8 cellular contexts compared by ENCODE assay signal in genomic region chr4:82898322-82899243, GRCh38. TPM values are rescaled to one million over a fixed set of nuclear protein-coding genes. Genes with fewer than 3 reads are reported as not detected.
A peak's percentile ranks its signal among the peaks of the same experiment; 100 is the strongest.
DNase-seq lines count a peak whose midpoint lies in the region; ATAC-seq and TF ChIP-seq lines count a peak whose summit lies in the region.

No MANE protein-coding gene starts in this region.

- H3K4me3 ChIP-seq in OCI-LY3 (ENCODE audit: low read length) (peak overlapping the region; percentile 85), epithelial cell of proximal tubule (ENCODE audit: low read depth, low read length) (peak overlapping the region; percentile 87), osteoblast (ENCODE audit: insufficient read depth, low read length) (peak overlapping the region; percentile 83)

- peak overlapping the region; percentile 76 for H3K9ac ChIP-seq in OCI-LY3 (ENCODE audit: low read length)

- H3K36me3 ChIP-seq in OCI-LY3 (replicated peaks; ENCODE audit: low read depth, low read length) (peaks cover 39% of the 10 kb centered on the region), osteoblast (ENCODE audit: insufficient read depth, low read length) (peaks cover 36% of the 10 kb centered on the region)

- H3K27ac ChIP-seq in OCI-LY3 (ENCODE audit: low read length) (peak overlapping the region; percentile 29), osteoblast (ENCODE audit: low read depth, low read length) (peak overlapping the region; percentile 100)

- H2AFZ ChIP-seq in OCI-LY3 (ENCODE audit: low read depth, low read length) (no peak overlapping the region), osteoblast (ENCODE audit: low read length) (no peak overlapping the region)

- TF ChIP-seq CTCF in OCI-LY3 (IDR thresholded peaks at IDR 0.05; ENCODE audit: low read depth, low read length) (peak; percentile 69), epithelial cell of proximal tubule (conservative IDR thresholded peaks at IDR 0.05; ENCODE audit: low read depth, low read length) (peak; percentile 53), osteoblast (IDR thresholded peaks at IDR 0.05; ENCODE audit: extremely low read depth, low read depth, low read length) (peak; percentile 41)

- H3K4me1 ChIP-seq in OCI-LY3 (ENCODE audit: low read length) (peaks cover 19% of the 10 kb centered on the region), osteoblast (ENCODE audit: insufficient read depth, low read length) (peaks cover 21% of the 10 kb centered on the region)

- DNase-seq in left cardiac atrium: peak; percentile 34
- DNase-seq in left ventricle myocardium superior: no peak
- DNase-seq in epithelial cell of proximal tubule (ENCODE audit: low read depth): no peak
- DNase-seq in osteoblast (ENCODE audit: insufficient read length, low spot score, missing footprints): peak; percentile 54
- no peak for DNase-seq in GDM1 (lab: John Stamatoyannopoulos, UW)
- DNase-seq in left lobe of liver (ENCODE audit: low spot score): no peak

- H4K20me1 ChIP-seq in OCI-LY3 (ENCODE audit: insufficient read depth, low read length): peaks cover 19% of the 10 kb centered on the region
- peaks cover 10% of the 10 kb centered on the region for H4K20me1 ChIP-seq in osteoblast (ENCODE audit: insufficient read depth, low read length)

- intact Hi-C loops in left cardiac atrium (cut with DNase I): no loop called here
- intact Hi-C loops in left ventricle myocardium superior (cut with micrococcal nuclease): no loop called here

- H3K9me3 ChIP-seq in OCI-LY3 (ENCODE audit: insufficient read depth, low read length) (no peaks in the 10 kb centered on the region), osteoblast (ENCODE audit: low read depth, low read length) (no peaks in the 10 kb centered on the region)

- peak overlapping the region; percentile 74 for H3K4me2 ChIP-seq in OCI-LY3 (ENCODE audit: low read length)
- H3K4me2 ChIP-seq in osteoblast (ENCODE audit: insufficient read depth, low read length): peak overlapping the region; percentile 95

- no peaks in the 10 kb centered on the region for H3K27me3 ChIP-seq in OCI-LY3 (ENCODE audit: low read depth, low read length)
- H3K27me3 ChIP-seq in osteoblast (ENCODE audit: insufficient read depth, low read length): no peaks in the 10 kb centered on the region

- ATAC-seq in left cardiac atrium (no peak), left ventricle myocardium superior (no peak), GM21381 (IDR thresholded peaks at IDR 0.05; ENCODE audit: unreplicated experiment) (no peak), left lobe of liver (no peak)

- peaks cover 71% of the 10 kb centered on the region for H3K79me2 ChIP-seq in OCI-LY3 (ENCODE audit: low read length)
- peaks cover 77% of the 10 kb centered on the region for H3K79me2 ChIP-seq in osteoblast (ENCODE audit: insufficient read depth, low read length)

RNA-seq across cellular contexts. Expression of gene THAP9, which starts 2.0 kb away (rescaled TPM):
- total RNA-seq in left cardiac atrium (1 to 10 TPM; 2.9 to 3.7 TPM), left ventricle myocardium superior (5.3 TPM), epithelial cell of proximal tubule (2.5 and 3.0 TPM in 2 replicates), osteoblast (3.2 and 3.3 TPM in 2 replicates), left lobe of liver (2.6 TPM)

RNA-seq across cellular contexts. Expression of gene SEC31A, which starts 7.6 kb away (rescaled TPM):
- total RNA-seq in left cardiac atrium (100 to 1,000 TPM; 115 to 148 TPM), left ventricle myocardium superior (103 TPM), epithelial cell of proximal tubule (77.0 and 98.8 TPM in 2 replicates), osteoblast (487 and 513 TPM in 2 replicates), left lobe of liver (108 TPM)

Comparison
In these comparisons a context has a peak if more than half of its experiments do, and no peak if none do; other contexts are left out.
1. DNase-seq: peak in left cardiac atrium (single experiment) and osteoblast (single experiment); none in left ventricle myocardium superior (single experiment), epithelial cell of proximal tubule (single experiment), GDM1 (single experiment) and left lobe of liver (single experiment).
2. Peak in every context shown above with its lines, with median percentiles within 50 percentile points of each other: H3K4me3 ChIP-seq and CTCF ChIP-seq.